In the genomic region with DNA sequence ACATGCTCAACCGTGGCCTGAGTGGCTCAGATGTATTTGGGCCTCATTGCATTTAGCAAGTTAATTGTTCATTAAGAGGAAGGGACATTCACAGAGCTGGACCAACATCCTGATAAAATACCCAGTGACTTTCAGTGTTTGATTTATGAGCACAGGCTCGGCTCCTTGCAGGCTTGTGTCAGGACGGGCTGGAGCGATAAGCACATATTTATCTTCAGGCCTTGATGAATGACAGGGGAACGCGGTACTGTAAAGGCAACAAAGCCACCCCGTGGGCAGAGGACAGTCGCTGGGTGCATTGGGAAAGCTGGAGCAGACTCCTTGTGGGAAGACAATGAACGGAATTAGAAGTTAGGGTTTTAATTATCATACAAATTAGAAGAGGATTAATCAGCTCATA, we compare ENCODE assay signal across 30 cellular contexts.
"Had no signal": no experiment of that assay in that cellular context is flagged by ENCODE, and none has a peak within 500 bp of the region (broad histone marks: within the 10 kb centered on the region; RNA-seq: fewer than 3 reads in every experiment).

No MANE protein-coding gene starts in this region.

- H3K4me1 ChIP-seq: adrenal gland, breast epithelium had no signal

- H3K27me3 Mint-ChIP-seq: activated CD4-positive, alpha-beta memory T cell treated with anti-CD3 and anti-CD28 coated beads for 36 hours; activated CD4-positive, alpha-beta T cell treated with anti-CD3 and anti-CD28 coated beads for 36 hours; activated CD4-positive, alpha-beta T cell treated with anti-CD3 and anti-CD28 coated beads, Interleukin-2, amount 10 ng/mL, durations not matched to agents 24 days and 14 days; activated CD8-positive, alpha-beta memory T cell treated with anti-CD3 and anti-CD28 coated beads, Interleukin-2, amount 10 ng/mL, durations not matched to agents 7 days and 5 days; activated naive CD4-positive, alpha-beta T cell treated with anti-CD3 and anti-CD28 coated beads, Interleukin-2, amount 50 U/mL, for 24 hours; activated naive CD8-positive, alpha-beta T cell treated with anti-CD3 and anti-CD28 coated beads for 36 hours; activated naive CD8-positive, alpha-beta T cell treated with anti-CD3 and anti-CD28 coated beads, Interleukin-2, amount 50 U/mL, for 24 hours; brain; dendritic cell treated with granulocyte-macrophage colony-stimulating factor and Interleukin-4, amounts not matched to agents 40 ng/mL and 50 ng/mL, for 4 days had no signal

- H3K4me1 Mint-ChIP-seq: activated CD4-positive, alpha-beta T cell treated with anti-CD3 and anti-CD28 coated beads for 36 hours; activated CD4-positive, alpha-beta T cell treated with anti-CD3 and anti-CD28 coated beads, Interleukin-2, amount 10 ng/mL, durations not matched to agents 24 days and 14 days; activated CD8-positive, alpha-beta memory T cell treated with anti-CD3 and anti-CD28 coated beads, Interleukin-2, amount 10 ng/mL, durations not matched to agents 7 days and 5 days; activated naive CD4-positive, alpha-beta T cell treated with anti-CD3 and anti-CD28 coated beads, Interleukin-2, amount 50 U/mL, for 24 hours; activated naive CD8-positive, alpha-beta T cell treated with anti-CD3 and anti-CD28 coated beads for 36 hours; activated naive CD8-positive, alpha-beta T cell treated with anti-CD3 and anti-CD28 coated beads, Interleukin-2, amount 50 U/mL, for 24 hours; brain; central memory CD8-positive, alpha-beta T cell had no signal

- DNase-seq: activated CD4-positive, alpha-beta memory T cell treated with anti-CD3 and anti-CD28 coated beads for 36 hours; activated CD4-positive, alpha-beta T cell treated with anti-CD3 and anti-CD28 coated beads for 36 hours; activated CD4-positive, alpha-beta T cell treated with anti-CD3 and anti-CD28 coated beads, Interleukin-2, amount 10 ng/mL, durations not matched to agents 24 days and 14 days; activated CD4-positive, CD25-positive, alpha-beta regulatory T cell; activated CD4-positive, CD25-positive, alpha-beta regulatory T cell treated with anti-CD3 and anti-CD28 coated beads, Interleukin-2, amount 50 U/mL, for 72 hours; activated CD8-positive, alpha-beta memory T cell treated with anti-CD3 and anti-CD28 coated beads, Interleukin-2, amount 10 ng/mL, durations not matched to agents 7 days and 5 days; activated CD8-positive, alpha-beta memory T cell treated with anti-CD3 and anti-CD28 coated beads, Interleukin-2, amount 50 U/mL, for 4 hours; activated CD8-positive, alpha-beta T cell treated with anti-CD3 and anti-CD28 coated beads, Interleukin-2, amount 10 ng/mL, durations not matched to agents 7 days and 5 days; activated effector memory CD4-positive, alpha-beta T cell treated with anti-CD3 and anti-CD28 coated beads, Interleukin-2, amount 50 U/mL, for 16 hours; activated naive CD4-positive, alpha-beta T cell treated with anti-CD3 and anti-CD28 coated beads for 36 hours; activated naive CD8-positive, alpha-beta T cell treated with anti-CD3 and anti-CD28 coated beads for 36 hours; activated naive CD8-positive, alpha-beta T cell treated with anti-CD3 and anti-CD28 coated beads, Interleukin-2, amount 50 U/mL, for 24 hours; activated T-cell treated with anti-CD3 and anti-CD28 coated beads, Interleukin-2, amount 50 U/mL, for 1 hour; activated T-cell treated with anti-CD3 and anti-CD28 coated beads, Interleukin-2, amount 50 U/mL, for 48 hours; adrenal gland; aorta; effector memory CD4-positive, alpha-beta T cell; endodermal cell; foreskin fibroblast; T-helper 2 cell had no signal

- ATAC-seq: activated CD4-positive, alpha-beta T cell treated with anti-CD3 and anti-CD28 coated beads for 36 hours; activated CD8-positive, alpha-beta memory T cell treated with anti-CD3 and anti-CD28 coated beads, Interleukin-2, amount 10 ng/mL, durations not matched to agents 7 days and 5 days; activated CD8-positive, alpha-beta T cell treated with anti-CD3 and anti-CD28 coated beads, Interleukin-2, amount 10 ng/mL, durations not matched to agents 7 days and 5 days; activated naive CD8-positive, alpha-beta T cell treated with anti-CD3 and anti-CD28 coated beads, Interleukin-2, amount 50 U/mL, for 24 hours; esophagus mucosa had no signal

- H3K9me3 Mint-ChIP-seq: activated CD4-positive, alpha-beta memory T cell treated with anti-CD3 and anti-CD28 coated beads for 36 hours; activated CD4-positive, alpha-beta T cell treated with anti-CD3 and anti-CD28 coated beads, Interleukin-2, amount 10 ng/mL, durations not matched to agents 24 days and 14 days; activated naive CD4-positive, alpha-beta T cell treated with anti-CD3 and anti-CD28 coated beads for 36 hours; activated naive CD4-positive, alpha-beta T cell treated with anti-CD3 and anti-CD28 coated beads, Interleukin-2, amount 50 U/mL, for 24 hours; activated naive CD8-positive, alpha-beta T cell treated with anti-CD3 and anti-CD28 coated beads for 36 hours; activated naive CD8-positive, alpha-beta T cell treated with anti-CD3 and anti-CD28 coated beads, Interleukin-2, amount 50 U/mL, for 24 hours; activated T-helper 1 cell treated with anti-CD3 and anti-CD28 coated beads, Interleukin-12 subunit alpha, Interleukin-12 subunit beta, Interleukin-2, Interleukin-4 antibody, amounts not matched to agents 30 ng/mL and 10 ng/mL and 1 ng/mL, durations not matched to agents 14 hours and 24 hours and 36 hours; activated T-helper 2 cell treated with anti-CD3 and anti-CD28 coated beads, Interferon-gamma antibody, Interleukin-2, Interleukin-4, amounts not matched to agents 10 μg/mL and 5 μg/mL and 100 μg/mL, durations not matched to agents 14 hours and 24 hours and 36 hours; central memory CD8-positive, alpha-beta T cell; dendritic cell treated with granulocyte-macrophage colony-stimulating factor and Interleukin-4, amounts not matched to agents 40 ng/mL and 50 ng/mL, for 4 days; endodermal cell had no signal

- H3K4me3 Mint-ChIP-seq: activated CD4-positive, alpha-beta memory T cell treated with anti-CD3 and anti-CD28 coated beads for 36 hours; activated CD4-positive, alpha-beta T cell treated with anti-CD3 and anti-CD28 coated beads for 36 hours; activated CD4-positive, alpha-beta T cell treated with anti-CD3 and anti-CD28 coated beads, Interleukin-2, amount 10 ng/mL, durations not matched to agents 24 days and 14 days; activated CD8-positive, alpha-beta memory T cell treated with anti-CD3 and anti-CD28 coated beads, Interleukin-2, amount 10 ng/mL, durations not matched to agents 7 days and 5 days; activated CD8-positive, alpha-beta T cell treated with anti-CD3 and anti-CD28 coated beads, Interleukin-2, amount 10 ng/mL, durations not matched to agents 7 days and 5 days; activated naive CD4-positive, alpha-beta T cell treated with anti-CD3 and anti-CD28 coated beads for 36 hours; activated naive CD4-positive, alpha-beta T cell treated with anti-CD3 and anti-CD28 coated beads, Interleukin-2, amount 50 U/mL, for 24 hours; activated naive CD8-positive, alpha-beta T cell treated with anti-CD3 and anti-CD28 coated beads for 36 hours; activated naive CD8-positive, alpha-beta T cell treated with anti-CD3 and anti-CD28 coated beads, Interleukin-2, amount 50 U/mL, for 24 hours; activated T-helper 1 cell treated with anti-CD3 and anti-CD28 coated beads, Interleukin-12 subunit alpha, Interleukin-12 subunit beta, Interleukin-2, Interleukin-4 antibody, amounts not matched to agents 30 ng/mL and 10 ng/mL and 1 ng/mL, durations not matched to agents 14 hours and 24 hours and 36 hours; brain; central memory CD8-positive, alpha-beta T cell; dendritic cell treated with granulocyte-macrophage colony-stimulating factor and Interleukin-4, amounts not matched to agents 40 ng/mL and 50 ng/mL, for 4 days; endodermal cell had no signal

- H3K36me3 Mint-ChIP-seq: activated CD4-positive, alpha-beta memory T cell treated with anti-CD3 and anti-CD28 coated beads for 36 hours; activated CD8-positive, alpha-beta memory T cell treated with anti-CD3 and anti-CD28 coated beads, Interleukin-2, amount 10 ng/mL, durations not matched to agents 7 days and 5 days; activated naive CD4-positive, alpha-beta T cell treated with anti-CD3 and anti-CD28 coated beads, Interleukin-2, amount 50 U/mL, for 24 hours; activated naive CD8-positive, alpha-beta T cell treated with anti-CD3 and anti-CD28 coated beads for 36 hours; brain had no signal

- H3K36me3 ChIP-seq: adrenal gland, breast epithelium had no signal

- H3K27ac ChIP-seq: adrenal gland, breast epithelium, coronary artery, dorsolateral prefrontal cortex had no signal

- H3K27me3 ChIP-seq: breast epithelium had no signal

- H3K9me3 ChIP-seq: adrenal gland, breast epithelium had no signal

- H3K27ac Mint-ChIP-seq: activated CD4-positive, alpha-beta memory T cell treated with anti-CD3 and anti-CD28 coated beads for 36 hours; activated CD4-positive, alpha-beta T cell treated with anti-CD3 and anti-CD28 coated beads for 36 hours; activated CD4-positive, alpha-beta T cell treated with anti-CD3 and anti-CD28 coated beads, Interleukin-2, amount 10 ng/mL, durations not matched to agents 24 days and 14 days; activated CD8-positive, alpha-beta memory T cell treated with anti-CD3 and anti-CD28 coated beads, Interleukin-2, amount 10 ng/mL, durations not matched to agents 7 days and 5 days; activated CD8-positive, alpha-beta T cell treated with anti-CD3 and anti-CD28 coated beads, Interleukin-2, amount 10 ng/mL, durations not matched to agents 7 days and 5 days; activated naive CD4-positive, alpha-beta T cell treated with anti-CD3 and anti-CD28 coated beads for 36 hours; activated naive CD4-positive, alpha-beta T cell treated with anti-CD3 and anti-CD28 coated beads, Interleukin-2, amount 50 U/mL, for 24 hours; activated naive CD8-positive, alpha-beta T cell treated with anti-CD3 and anti-CD28 coated beads for 36 hours; activated naive CD8-positive, alpha-beta T cell treated with anti-CD3 and anti-CD28 coated beads, Interleukin-2, amount 50 U/mL, for 24 hours; activated T-helper 1 cell treated with anti-CD3 and anti-CD28 coated beads, Interleukin-12 subunit alpha, Interleukin-12 subunit beta, Interleukin-2, Interleukin-4 antibody, amounts not matched to agents 30 ng/mL and 10 ng/mL and 1 ng/mL, durations not matched to agents 14 hours and 24 hours and 36 hours; activated T-helper 2 cell treated with anti-CD3 and anti-CD28 coated beads, Interferon-gamma antibody, Interleukin-2, Interleukin-4, amounts not matched to agents 10 μg/mL and 5 μg/mL and 100 μg/mL, durations not matched to agents 14 hours and 24 hours and 36 hours; brain; dendritic cell treated with granulocyte-macrophage colony-stimulating factor and Interleukin-4, amounts not matched to agents 40 ng/mL and 50 ng/mL, for 4 days; endodermal cell had no signal

- H3K4me3 ChIP-seq: adrenal gland, breast epithelium, coronary artery, dorsolateral prefrontal cortex had no signal
